In genomic region chr17:44384281-44384822, GRCh38 we compare ENCODE assay signal across 1 cellular context.
TF ChIP-seq lines count a peak whose summit lies in the region.

No MANE protein-coding gene starts in this region.

TF ChIP-seq in HCT116, 20 proteins besides CTCF, POLR2A, EP300 and RAD21:
- TF ChIP-seq ZBTB33 (IDR thresholded peaks at IDR 0.05; ENCODE audit: extremely low read depth, insufficient replicate concordance, low read length) (no peak), REST (IDR thresholded peaks at IDR 0.05; ENCODE audit: low read depth) (no peak), SP1 (IDR thresholded peaks at IDR 0.05; ENCODE audit: low read depth) (no peak), ELF1 (IDR thresholded peaks at IDR 0.05; ENCODE audit: borderline replicate concordance, low read depth) (no peak), YY1 (IDR thresholded peaks at IDR 0.05; ENCODE audit: extremely low read depth, insufficient replicate concordance, low read depth, low read length) (no peak), TCF7L2 (IDR thresholded peaks at IDR 0.05; ENCODE audit: borderline replicate concordance, extremely low read depth, insufficient read depth, insufficient read length) (no peak), ATF3 (IDR thresholded peaks at IDR 0.05) (no peak), EGR1 (IDR thresholded peaks at IDR 0.05; ENCODE audit: low read depth) (no peak), SIN3A (IDR thresholded peaks at IDR 0.05; ENCODE audit: low read depth) (no peak), SRF (IDR thresholded peaks at IDR 0.05; ENCODE audit: low read depth) (no peak), POLR2AphosphoS5 (IDR thresholded peaks at IDR 0.05; ENCODE audit: low read depth, low read length) (no peak), FOSL1 (IDR thresholded peaks at IDR 0.05; ENCODE audit: low read depth) (no peak), MAX (IDR thresholded peaks at IDR 0.05) (no peak), ZFX (IDR thresholded peaks at IDR 0.05) (no peak)
TF ChIP-seq in HCT116: peak in this region for 0.
